Comparison of ENCODE assay signal across 23 cellular contexts in genomic region chr3:122407946-122408345, GRCh38.
"Had no signal": no experiment of that assay in that cellular context is flagged by ENCODE, and none has a peak within 500 bp of the region (broad histone marks: within the 10 kb centered on the region; RNA-seq: fewer than 3 reads in every experiment).

No MANE protein-coding gene starts in this region.

- H3K27ac ChIP-seq: lower lobe of right lung, neural progenitor cell, prostate gland, right atrium auricular region, stomach, thyroid gland, vagina had no signal

- H3K4me1 Mint-ChIP-seq: neural progenitor cell had no signal

- DNase-seq: cortex of kidney; dorsolateral prefrontal cortex; effector CD4-positive, alpha-beta T cell; hypothalamus; left ventricle myocardium superior; lower lobe of right lung; mucosa of descending colon; naive thymus-derived CD4-positive, alpha-beta T cell; nucleus accumbens; stimulated activated CD4-positive, alpha-beta T cell treated with anti-CD3 and anti-CD28 coated beads, Interleukin-12 subunit alpha, Interleukin-12 subunit beta, amount 100 ng/mL, for 4 hours; stimulated activated CD4-positive, alpha-beta T cell treated with anti-CD3 and anti-CD28 coated beads, Interleukin-1b, Interleukin-23, amount 100 ng/mL, for 48 hours; stimulated activated CD4-positive, alpha-beta T cell treated with anti-CD3 and anti-CD28 coated beads, Interleukin-4, amount 100 ng/mL, for 1 hour; stimulated activated CD8-positive, alpha-beta memory T cell treated with anti-CD3 and anti-CD28 coated beads, Interleukin-4, amount 100 ng/mL, for 48 hours; stimulated activated naive CD4-positive, alpha-beta T cell treated with Interleukin-2 at 50 U/mL for 16 hours; stomach; thyroid gland had no signal

- H3K4me3 ChIP-seq: dorsolateral prefrontal cortex, lower lobe of right lung, mucosa of descending colon, neural progenitor cell, prostate gland, right atrium auricular region, smooth muscle cell, stomach, thyroid gland, vagina had no signal

- H3K4me1 ChIP-seq: lower lobe of right lung, neural progenitor cell, prostate gland, right atrium auricular region, thyroid gland, vagina had no signal

- H3K27ac Mint-ChIP-seq: nephron, neural progenitor cell had no signal

- H3K4me3 Mint-ChIP-seq: naive thymus-derived CD4-positive, alpha-beta T cell; nephron; neural progenitor cell had no signal

- H3K27me3 Mint-ChIP-seq: naive thymus-derived CD4-positive, alpha-beta T cell had no signal

- ATAC-seq: left ventricle myocardium superior; lower lobe of right lung; mucosa of descending colon; naive thymus-derived CD4-positive, alpha-beta T cell; sciatic nerve had no signal

- H3K9me3 Mint-ChIP-seq: naive thymus-derived CD4-positive, alpha-beta T cell; nephron; neural progenitor cell had no signal

- H3K27me3 ChIP-seq: dorsolateral prefrontal cortex, neural progenitor cell, right atrium auricular region, stomach, thyroid gland, vagina had no signal

- H3K36me3 ChIP-seq: neural progenitor cell, prostate gland had no signal

- H3K9me3 ChIP-seq: lower lobe of right lung, mucosa of descending colon, prostate gland, right atrium auricular region, stomach, thyroid gland, vagina had no signal
